Comparison of ENCODE assay signal across 8 cellular contexts in genomic region chr2:219229375-219230200, GRCh38. TPM values are rescaled to one million over a fixed set of nuclear protein-coding genes. Genes with fewer than 3 reads are reported as not detected.
A peak's percentile ranks its signal among the peaks of the same experiment; 100 is the strongest.
DNase-seq lines count a peak whose midpoint lies in the region; ATAC-seq and TF ChIP-seq lines count a peak whose summit lies in the region.

A gene with protein sequence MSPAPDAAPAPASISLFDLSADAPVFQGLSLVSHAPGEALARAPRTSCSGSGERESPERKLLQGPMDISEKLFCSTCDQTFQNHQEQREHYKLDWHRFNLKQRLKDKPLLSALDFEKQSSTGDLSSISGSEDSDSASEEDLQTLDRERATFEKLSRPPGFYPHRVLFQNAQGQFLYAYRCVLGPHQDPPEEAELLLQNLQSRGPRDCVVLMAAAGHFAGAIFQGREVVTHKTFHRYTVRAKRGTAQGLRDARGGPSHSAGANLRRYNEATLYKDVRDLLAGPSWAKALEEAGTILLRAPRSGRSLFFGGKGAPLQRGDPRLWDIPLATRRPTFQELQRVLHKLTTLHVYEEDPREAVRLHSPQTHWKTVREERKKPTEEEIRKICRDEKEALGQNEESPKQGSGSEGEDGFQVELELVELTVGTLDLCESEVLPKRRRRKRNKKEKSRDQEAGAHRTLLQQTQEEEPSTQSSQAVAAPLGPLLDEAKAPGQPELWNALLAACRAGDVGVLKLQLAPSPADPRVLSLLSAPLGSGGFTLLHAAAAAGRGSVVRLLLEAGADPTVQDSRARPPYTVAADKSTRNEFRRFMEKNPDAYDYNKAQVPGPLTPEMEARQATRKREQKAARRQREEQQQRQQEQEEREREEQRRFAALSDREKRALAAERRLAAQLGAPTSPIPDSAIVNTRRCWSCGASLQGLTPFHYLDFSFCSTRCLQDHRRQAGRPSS (plus strand): TSS chr2:219229806. CDS start chr2:219230258, 452 bp downstream.
Gene ATG9A (minus strand): TSS chr2:219229636. CDS start chr2:219228024, 1,612 bp downstream.

- intact Hi-C loops in head of caudate nucleus (cut with DNase I): loop anchor here (5.0 kb wide), 1 partner anchor 68 kb away; no protein-coding TSS in a partner anchor
- intact Hi-C loops in ovary (cut with DNase I): loop anchor here in 1 of 4 donors (5.0 kb wide), 1 partner anchor 52 kb away; the partner anchor contains the start of genes CNPPD1 and RETREG2
- intact Hi-C loops in thyroid gland (cut with DNase I): no loop called here

- no peak for TF ChIP-seq EP300 in ovary (IDR thresholded peaks at IDR 0.05)

- H3K9me3 ChIP-seq in ovary (no peaks in the 10 kb centered on the region), thyroid gland (no peaks in the 10 kb centered on the region)

- H3K4me3 ChIP-seq in GM12864 (ENCODE audit: low read depth, low read length) (peak within 1 kb of the TSS; percentile 80), ovary (peak within 1 kb of the TSS; percentile 68), thyroid gland (replicated peaks in 1 of 3) (peak within 1 kb of the TSS; percentile 70 to 81 (median 75))

- H3K36me3 ChIP-seq in ovary (no peaks in the 10 kb centered on the region), thyroid gland (peaks cover 42% of the 10 kb centered on the region in 2 donors)

- H3K27ac ChIP-seq in ovary (peak within 1 kb of the TSS; percentile 34 to 94), thyroid gland (peak within 1 kb of the TSS; percentile 86 to 92 (median 88))

- peak; percentile 98 for ATAC-seq in HG02759 (IDR thresholded peaks at IDR 0.05; ENCODE audit: unreplicated experiment)

- TF ChIP-seq CTCF in GM12864 (IDR thresholded peaks at IDR 0.05; ENCODE audit: low read depth, low read length, missing control alignments): no peak
- no peak for TF ChIP-seq CTCF in ovary (IDR thresholded peaks at IDR 0.05)
- TF ChIP-seq CTCF in thyroid gland (IDR thresholded peaks at IDR 0.05): peak in 2 of 6 experiments; percentile 5 to 11

- DNase-seq in GM12864 (ENCODE audit: low read depth) (peak; percentile 94), NCI-H1417 (lab: John Stamatoyannopoulos, UW) (peak; percentile 95 to 99 (median 98)), SW 1271 (lab: John Stamatoyannopoulos, UW) (peak; percentile 96 to 98), head of caudate nucleus (peak; percentile 96 to 100 (median 99)), ovary (peak; percentile 97 to 99 (median 98)), thyroid gland (peak; percentile 100)
- DNase-seq in activated naive CD8-positive, alpha-beta T cell treated with anti-CD3 and anti-CD28 coated beads, Interleukin-2, amount 50 U/mL, for 16 hours (ENCODE audit: low read depth, low spot score): peak; percentile 98

- H3K27me3 ChIP-seq in ovary (no peaks in the 10 kb centered on the region), thyroid gland (no peaks in the 10 kb centered on the region)

- peaks cover 8% of the 10 kb centered on the region for H3K4me1 ChIP-seq in ovary (ENCODE audit: insufficient read depth)
- H3K4me1 ChIP-seq in thyroid gland: peaks cover 24% of the 10 kb centered on the region in 2 donors

- peak; percentile 79 for TF ChIP-seq POLR2A in ovary (IDR thresholded peaks at IDR 0.05)
- TF ChIP-seq POLR2A in thyroid gland (IDR thresholded peaks at IDR 0.05): peak; percentile 58 to 91

- WGBS in ovary, 3 donors: 0% methylated on average over 56 to 73 of the region's 73 CpGs
- 0% methylated on average over 19 to 36 of the region's 73 CpGs for WGBS in thyroid gland, 2 donors

RNA-seq across cellular contexts. Expression of the first gene that starts in this region (rescaled TPM):
- total RNA-seq in ovary: 10 to 100 TPM; 36.4 to 60.2 (median 44.1) TPM
- polyA plus RNA-seq in ovary: 10 to 100 TPM; 33.1 to 36.5 TPM
- 10 to 100 TPM; 38.1 to 66.4 (median 45.5) TPM for total RNA-seq in thyroid gland

RNA-seq across cellular contexts. Expression of gene ATG9A, which starts in this region (rescaled TPM):
- total RNA-seq in ovary (10 to 100 TPM; 22.6 to 44.6 (median 32.6) TPM), thyroid gland (10 to 100 TPM; 48.8 to 59.3 (median 54.6) TPM)
- 10 to 100 TPM; 29.7 to 46.3 TPM for polyA plus RNA-seq in ovary

Comparison
In these comparisons a context has a peak if more than half of its experiments do, and no peak if none do; other contexts are left out.
1. Peak in every context shown above with its lines: DNase-seq, ATAC-seq, H3K4me3 ChIP-seq and H3K27ac ChIP-seq.